8 cellular contexts compared by ENCODE assay signal in genomic region chr6:71289039-71289801, GRCh38. TPM values are rescaled to one million over a fixed set of nuclear protein-coding genes. Genes with fewer than 3 reads are reported as not detected.
DNase-seq lines count a peak whose midpoint lies in the region; ATAC-seq and TF ChIP-seq lines count a peak whose summit lies in the region.

No MANE protein-coding gene starts in this region.

- H3K4me3 ChIP-seq in GM06990 (replicated peaks; ENCODE audit: low read depth, low read length) (peak overlapping the region; percentile 64), endodermal cell (ENCODE audit: low read length) (peak overlapping the region; percentile 48), mononuclear cell (ENCODE audit: low read length) (peak overlapping the region; percentile 65), upper lobe of right lung (peak overlapping the region; percentile 74)

- peaks cover 21% of the 10 kb centered on the region for H3K36me3 Mint-ChIP-seq in activated CD4-positive, alpha-beta T cell treated with anti-CD3 and anti-CD28 coated beads, Interleukin-2, amount 10 ng/mL, durations not matched to agents 7 days and 5 days (ENCODE audit: low read depth)
- H3K36me3 Mint-ChIP-seq in endodermal cell (ENCODE audit: low read depth), result peaks cover 12% of the 10 kb centered on the region

- H3K27ac Mint-ChIP-seq in activated CD4-positive, alpha-beta T cell treated with anti-CD3 and anti-CD28 coated beads, Interleukin-2, amount 10 ng/mL, durations not matched to agents 7 days and 5 days, result peak overlapping the region; percentile 80
- peak overlapping the region; percentile 13 for H3K27ac Mint-ChIP-seq in endodermal cell

- ATAC-seq in GM21529 (IDR thresholded peaks at IDR 0.05; ENCODE audit: unreplicated experiment) (peak; percentile 25), upper lobe of right lung (peak; percentile 42)

- H3K27ac ChIP-seq in endodermal cell (ENCODE audit: low read depth, low read length) (no peak overlapping the region), upper lobe of right lung (peak overlapping the region; percentile 86)

- no peaks in the 10 kb centered on the region for H3K27me3 Mint-ChIP-seq in activated CD4-positive, alpha-beta T cell treated with anti-CD3 and anti-CD28 coated beads, Interleukin-2, amount 10 ng/mL, durations not matched to agents 7 days and 5 days
- peaks cover 7% of the 10 kb centered on the region for H3K27me3 Mint-ChIP-seq in endodermal cell (ENCODE audit: insufficient read depth)

- H3K4me3 Mint-ChIP-seq in activated CD4-positive, alpha-beta T cell treated with anti-CD3 and anti-CD28 coated beads, Interleukin-2, amount 10 ng/mL, durations not matched to agents 7 days and 5 days, result peak overlapping the region; percentile 78
- peak overlapping the region; percentile 63 for H3K4me3 Mint-ChIP-seq in endodermal cell

- H3K9ac ChIP-seq in endodermal cell (ENCODE audit: extremely low read depth, low read length, poor library complexity, severe bottlenecking), result no peak overlapping the region

- 4 to 5% methylated on average over 11 to 57 of the region's 57 CpGs for WGBS in endodermal cell (ENCODE audit: insufficient coverage in 1 of 2, insufficient read length in 1 of 2), 2 experiments

- H3K9me3 Mint-ChIP-seq in activated CD4-positive, alpha-beta T cell treated with anti-CD3 and anti-CD28 coated beads, Interleukin-2, amount 10 ng/mL, durations not matched to agents 7 days and 5 days, result no peaks in the 10 kb centered on the region
- no peaks in the 10 kb centered on the region for H3K9me3 Mint-ChIP-seq in endodermal cell

- TF ChIP-seq CTCF in GM06990 (IDR thresholded peaks at IDR 0.05; ENCODE audit: insufficient read depth, low read length, poor library complexity, severe bottlenecking) (no peak), endodermal cell (conservative IDR thresholded peaks at IDR 0.05) (no peak), upper lobe of right lung (IDR thresholded peaks at IDR 0.05) (no peak)

- peak; percentile 41 for DNase-seq in GM06990 (ENCODE audit: extremely low read depth, insufficient read length)
- DNase-seq in HuH-7.5 (ENCODE audit: low spot score), result peak; percentile 35
- DNase-seq in activated CD4-positive, alpha-beta T cell treated with anti-CD3 and anti-CD28 coated beads, Interleukin-2, amount 10 ng/mL, durations not matched to agents 7 days and 5 days, result peak; percentile 34
- peak; percentile 76 for DNase-seq in endodermal cell
- peak; percentile 79 for DNase-seq in upper lobe of right lung
- DNase-seq in NCI-H2196 (lab: John Stamatoyannopoulos, UW; ENCODE audit: unreplicated experiment), result no peak

- H3K4me1 ChIP-seq in endodermal cell (ENCODE audit: control insufficient read depth, insufficient read depth, low read length) (no peaks in the 10 kb centered on the region), mononuclear cell (ENCODE audit: insufficient read depth, low read length) (peaks cover 40% of the 10 kb centered on the region), upper lobe of right lung (peaks cover 26% of the 10 kb centered on the region)

- POLR2A ChIA-PET in activated CD4-positive, alpha-beta T cell treated with anti-CD3 and anti-CD28 coated beads, Interleukin-2, amount 10 ng/mL, durations not matched to agents 7 days and 5 days (lab: Charles Lee), result no interaction called here

- H3K9me3 ChIP-seq in endodermal cell (ENCODE audit: control insufficient read depth, low read length), result no peaks in the 10 kb centered on the region
- no peaks in the 10 kb centered on the region for H3K9me3 ChIP-seq in mononuclear cell (ENCODE audit: low read depth, low read length)
- H3K9me3 ChIP-seq in upper lobe of right lung, result no peaks in the 10 kb centered on the region

- H3K36me3 ChIP-seq in GM06990 (ENCODE audit: control insufficient read depth, insufficient read depth, low read length), result no peaks in the 10 kb centered on the region
- H3K36me3 ChIP-seq in endodermal cell (ENCODE audit: control insufficient read depth, insufficient read depth, low read length), result peaks cover 3% of the 10 kb centered on the region
- peaks cover 5% of the 10 kb centered on the region for H3K36me3 ChIP-seq in upper lobe of right lung

- intact Hi-C loops in upper lobe of right lung (cut with DNase I), result no loop called here

- H3K27me3 ChIP-seq in GM06990 (replicated peaks; ENCODE audit: control insufficient read depth, insufficient read depth, low read length) (no peaks in the 10 kb centered on the region), endodermal cell (ENCODE audit: control insufficient read depth, insufficient read depth, low read length, poor library complexity, severe bottlenecking) (no peaks in the 10 kb centered on the region), mononuclear cell (ENCODE audit: insufficient read depth, low read length) (no peaks in the 10 kb centered on the region), upper lobe of right lung (no peaks in the 10 kb centered on the region)

- CTCF ChIA-PET in activated CD4-positive, alpha-beta T cell treated with anti-CD3 and anti-CD28 coated beads, Interleukin-2, amount 10 ng/mL, durations not matched to agents 7 days and 5 days (lab: Charles Lee), result interaction anchor here (1.0 kb wide), 1 partner anchor 766 kb away, joined by 3 read pairs; no protein-coding TSS in a partner anchor

- H3K4me1 Mint-ChIP-seq in activated CD4-positive, alpha-beta T cell treated with anti-CD3 and anti-CD28 coated beads, Interleukin-2, amount 10 ng/mL, durations not matched to agents 7 days and 5 days, result peaks cover 40% of the 10 kb centered on the region
- peaks cover 22% of the 10 kb centered on the region for H3K4me1 Mint-ChIP-seq in endodermal cell

RNA-seq across cellular contexts. Expression of gene OGFRL1, which starts 0.6 kb away (rescaled TPM):
- total RNA-seq in activated CD4-positive, alpha-beta T cell treated with anti-CD3 and anti-CD28 coated beads, Interleukin-2, amount 10 ng/mL, durations not matched to agents 7 days and 5 days, result 10 to 100 TPM in 1 of 2 experiments, 1 to 10 TPM in 1; 8.9 to 10.8 TPM
- total RNA-seq in endodermal cell (1 to 10 TPM; 9.1 to 9.4 TPM), mononuclear cell (42.0 TPM), upper lobe of right lung (29.0 TPM)
- polyA plus RNA-seq in endodermal cell (2013, experiment 1 of 2), result 6.9 TPM
- polyA plus RNA-seq in endodermal cell (2013, experiment 2 of 2), result 6.5 TPM
